ENCODE assay signal across 17 cellular contexts in genomic region chr10:43216931-43217562, GRCh38. TPM values are rescaled to one million over a fixed set of nuclear protein-coding genes. Genes with fewer than 3 reads are reported as not detected.
DNase-seq lines count a peak whose midpoint lies in the region; ATAC-seq, FAIRE-seq and TF ChIP-seq lines count a peak whose summit lies in the region.
"Had no signal": no experiment of that assay in that cellular context is flagged by ENCODE, and none has a peak within 500 bp of the region (broad histone marks: within the 10 kb centered on the region; RNA-seq: fewer than 3 reads in every experiment).

No MANE protein-coding gene starts in this region.

- no peaks in the 10 kb centered on the region for H3K36me3 ChIP-seq in left ventricle myocardium inferior
- H3K36me3 ChIP-seq in right atrium auricular region = no peaks in the 10 kb centered on the region
- H3K36me3 ChIP-seq in neuronal stem cell (replicated peaks in 1 of 2; ENCODE audit: control insufficient read depth in 2 of 2, insufficient read depth in 2 of 2, low read length in 2 of 2) = no peaks in the 10 kb centered on the region
- H3K36me3 ChIP-seq: BE2C, Peyer's patch had no signal

- peak overlapping the region in 3 of 5 experiments; percentile 72 to 94 (median 86) for H3K27ac Mint-ChIP-seq in brain
- H3K27ac Mint-ChIP-seq: CD4-positive, alpha-beta memory T cell; GM23338 had no signal

- H3K9me3 ChIP-seq in left ventricle myocardium inferior (replicated peaks) (no peaks in the 10 kb centered on the region), right atrium auricular region (no peaks in the 10 kb centered on the region), neuronal stem cell (replicated peaks in 1 of 2; ENCODE audit: control insufficient read depth in 2 of 2, insufficient read depth in 1 of 2, low read depth in 1 of 2, low read length in 2 of 2) (no peaks in the 10 kb centered on the region)
- H3K9me3 ChIP-seq: BE2C, Peyer's patch had no signal

- H3K4me3 ChIP-seq in left ventricle myocardium inferior = no peak overlapping the region
- no peak overlapping the region for H3K4me3 ChIP-seq in right atrium auricular region
- H3K4me3 ChIP-seq in neuronal stem cell (ENCODE audit: low read length in 2 of 2) = no peak overlapping the region
- H3K4me3 ChIP-seq: GM12878, GM23338, Peyer's patch had no signal

- intact Hi-C loops in left ventricle myocardium inferior (cut with micrococcal nuclease) = no loop called here

- H3K27ac ChIP-seq in left ventricle myocardium inferior (replicated peaks) (no peak overlapping the region), right atrium auricular region (no peak overlapping the region), neuronal stem cell (replicated peaks; ENCODE audit: low read length) (no peak overlapping the region)
- H3K27ac ChIP-seq: Peyer's patch had no signal

- DNase-seq in left ventricle myocardium inferior = peak; percentile 3
- no peak for DNase-seq in right atrium auricular region (ENCODE audit: low spot score)
- DNase-seq in neuronal stem cell (ENCODE audit: low spot score) = no peak
- no peak for DNase-seq in urothelium cell line (ENCODE audit: low spot score)
- no peak for DNase-seq in A172 (ENCODE audit: low spot score)
- DNase-seq: BE2C; Calu3; CD4-positive, alpha-beta memory T cell; KBM-7; NCI-H1105; NCI-H2081 treated with DMSO at 0.1 percent for 48 hours; Peyer's patch had no signal

- peaks cover 89% of the 10 kb centered on the region for H3K4me1 Mint-ChIP-seq in brain

- peak overlapping the region; percentile 51 for H2BK120ac ChIP-seq in neuronal stem cell (ENCODE audit: low read depth, low read length)

- WGBS in neuronal stem cell (ENCODE audit: extremely low coverage in 2 of 2, insufficient read length in 2 of 2, insufficient replicate concordance in 1 of 2), 2 donors = no CpG with 5 or more reads among the region's 15 CpGs

- peak overlapping the region; percentile 12 for H3K9ac ChIP-seq in neuronal stem cell (ENCODE audit: low read depth, low read length, poor library complexity)

- peak overlapping the region; percentile 45 for H2BK5ac ChIP-seq in neuronal stem cell (ENCODE audit: low read length)

- no peak overlapping the region for H2BK15ac ChIP-seq in neuronal stem cell (ENCODE audit: low read length)

- H3K27me3 Mint-ChIP-seq in brain = peaks cover 4% of the 10 kb centered on the region

- H3K4me1 ChIP-seq in left ventricle myocardium inferior = peaks cover 8% of the 10 kb centered on the region
- peaks cover 0 to 12% of the 10 kb centered on the region in 2 donors for H3K4me1 ChIP-seq in right atrium auricular region
- H3K4me1 ChIP-seq in neuronal stem cell (ENCODE audit: control insufficient read depth in 2 of 2, insufficient read depth in 1 of 2, low read depth in 1 of 2, low read length in 2 of 2) = peaks cover 0 to 12% of the 10 kb centered on the region in 2 donors
- H3K4me1 ChIP-seq: BE2C, Peyer's patch had no signal

- FAIRE-seq in urothelium cell line (lab: Jason Lieb, UNC) = peak; percentile 65
- FAIRE-seq: A204.1, GM12878 had no signal

- no peak overlapping the region for H4K8ac ChIP-seq in neuronal stem cell (ENCODE audit: low read depth, low read length)

- H2AK5ac ChIP-seq in neuronal stem cell (ENCODE audit: low read depth, low read length) = peak overlapping the region; percentile 86

- no peak overlapping the region for H2AFZ ChIP-seq in neuronal stem cell (ENCODE audit: low read length)
- H2AFZ ChIP-seq: GM23338 had no signal

- no peak overlapping the region for H4K91ac ChIP-seq in neuronal stem cell (ENCODE audit: low read depth, low read length, poor library complexity)

- no peak for TF ChIP-seq CTCF in left ventricle myocardium inferior (IDR thresholded peaks at IDR 0.05; ENCODE audit: borderline replicate concordance)
- TF ChIP-seq CTCF in right atrium auricular region (IDR thresholded peaks at IDR 0.05) = no peak
- TF ChIP-seq CTCF in brain (conservative IDR thresholded peaks at IDR 0.05) = no peak

- H3K36me3 Mint-ChIP-seq in brain = no peaks in the 10 kb centered on the region
- H3K36me3 Mint-ChIP-seq: CD4-positive, alpha-beta memory T cell had no signal

- H3K18ac ChIP-seq in neuronal stem cell (ENCODE audit: low read length) = peak overlapping the region; percentile 24

- no peaks in the 10 kb centered on the region for H3K9me3 Mint-ChIP-seq in brain
- H3K9me3 Mint-ChIP-seq: GM23338 had no signal

- no peak overlapping the region for H3K4me2 ChIP-seq in neuronal stem cell (ENCODE audit: insufficient read depth, low read length, poor library complexity, severe bottlenecking)
- H3K4me2 ChIP-seq: GM23338 had no signal

- ATAC-seq in GM21515 (IDR thresholded peaks at IDR 0.05; ENCODE audit: unreplicated experiment) = no peak
- ATAC-seq: GM12878, GM23338 had no signal

- H3K4ac ChIP-seq in neuronal stem cell (ENCODE audit: low read length) = no peak overlapping the region

- H3K27me3 ChIP-seq in left ventricle myocardium inferior (ENCODE audit: low read depth) (peaks cover 63% of the 10 kb centered on the region), right atrium auricular region (no peaks in the 10 kb centered on the region), neuronal stem cell (ENCODE audit: control insufficient read depth in 3 of 3, insufficient read depth in 3 of 3, low read depth in 1 of 3, low read length in 3 of 3) (peaks cover 0 to 44% (median 0%) of the 10 kb centered on the region in 3 experiments)
- H3K27me3 ChIP-seq: BE2C, Peyer's patch had no signal

- no peak overlapping the region for H3K4me3 Mint-ChIP-seq in brain
- H3K4me3 Mint-ChIP-seq: GM23338 had no signal

- H3K79me1 ChIP-seq in neuronal stem cell (ENCODE audit: low read depth, low read length) = peaks cover 1% of the 10 kb centered on the region

- H3K14ac ChIP-seq in neuronal stem cell (ENCODE audit: low read length) = no peak overlapping the region

- peak overlapping the region; percentile 47 for H3K23ac ChIP-seq in neuronal stem cell (ENCODE audit: low read depth, low read length, poor library complexity)

- H2BK12ac ChIP-seq in neuronal stem cell (ENCODE audit: low read length) = no peak overlapping the region

RNA-seq across cellular contexts. Expression of gene RASGEF1A, which starts 49.8 kb away (rescaled TPM):
- total RNA-seq in left ventricle myocardium inferior (1.1 TPM), right atrium auricular region (1 to 10 TPM; 2.9 to 3.0 TPM)
- 3.2 TPM for polyA plus RNA-seq in brain (ENCODE audit: insufficient read depth, low read depth, low replicate concordance)
- polyA plus RNA-seq in neuronal stem cell (2013, experiment 1 of 2) = 3.5 TPM
- polyA plus RNA-seq in neuronal stem cell (2013, experiment 2 of 2) = 3.6 TPM
- total RNA-seq in A172 (2014; rRNA removed; shearing (Covaris generic)) = 0.69 TPM in 1 of 2 replicates, not detected in the other
